Comparison of ENCODE assay signal across 8 cellular contexts in genomic region chr6:34695729-34696188, GRCh38. TPM values are rescaled to one million over a fixed set of nuclear protein-coding genes. Genes with fewer than 3 reads are reported as not detected.
DNase-seq lines count a peak whose midpoint lies in the region; FAIRE-seq and TF ChIP-seq lines count a peak whose summit lies in the region.

No MANE protein-coding gene starts in this region.

- H3K9me1 ChIP-seq in endothelial cell of umbilical vein (replicated peaks; ENCODE audit: control insufficient read depth, extremely low read depth, insufficient read depth, low read length): no peaks in the 10 kb centered on the region

- H3K4me3 ChIP-seq in OCI-LY3 (ENCODE audit: low read length) (peak overlapping the region; percentile 98), endothelial cell of umbilical vein (replicated peaks in 1 of 3; ENCODE audit: insufficient read depth in 1 of 3, low read depth in 1 of 3, low read length in 3 of 3) (peak overlapping the region; percentile 81 to 92 (median 83))

- CTCF ChIA-PET in Calu3 (lab: Charles Lee) (interaction anchor here (0.6 to 2.0 kb wide), 13 partner anchors 14 to 819 kb away, joined by 3 to 12 read pairs (median 5); partner anchors contain the start of genes BLTP3A and SNRPC), endothelial cell of umbilical vein (lab: Charles Lee) (interaction anchor here (0.8 to 1.6 kb wide), 8 partner anchors 10 to 281 kb away, joined by 3 to 6 read pairs (median 4); partner anchors contain the start of genes BLTP3A and SNRPC)

- peak overlapping the region; percentile 95 for H3K9ac ChIP-seq in OCI-LY3 (ENCODE audit: low read length)
- H3K9ac ChIP-seq in endothelial cell of umbilical vein (replicated peaks; ENCODE audit: extremely low read depth, insufficient read depth, low read length): peak overlapping the region; percentile 90

- no TSS peak for BruUV-seq in Calu3 (replicated peaks; lab: Mats Ljungman, UMichigan)
- BruUV-seq in endothelial cell of umbilical vein (replicated peaks; lab: Mats Ljungman, UMichigan): no TSS peak

- TF ChIP-seq CTCF in Calu3 (IDR thresholded peaks at IDR 0.05; ENCODE audit: unreplicated experiment) (no peak), OCI-LY3 (IDR thresholded peaks at IDR 0.05; ENCODE audit: low read depth, low read length) (no peak), endothelial cell of umbilical vein (IDR thresholded peaks at IDR 0.05; ENCODE audit: extremely low read depth in 1 of 2, insufficient read depth in 1 of 2, low read depth in 1 of 2, low read length in 2 of 2) (no peak), osteocyte (IDR thresholded peaks at IDR 0.05) (no peak)

- no peak overlapping the region for H2AFZ ChIP-seq in OCI-LY3 (ENCODE audit: low read depth, low read length)
- H2AFZ ChIP-seq in endothelial cell of umbilical vein (ENCODE audit: low read depth, low read length): peak overlapping the region; percentile 96

- H3K27me3 ChIP-seq in OCI-LY3 (ENCODE audit: low read depth, low read length) (no peaks in the 10 kb centered on the region), endothelial cell of umbilical vein (ENCODE audit: control insufficient read depth in 2 of 2, insufficient read depth in 2 of 2, low read length in 2 of 2) (no peaks in the 10 kb centered on the region)

- DNase-seq in Calu3 (no peak), endothelial cell of umbilical vein (ENCODE audit: low read depth, low spot score) (peak; percentile 17), osteocyte (ENCODE audit: extremely low spot score, unreplicated experiment) (no peak), COLO668 (lab: John Stamatoyannopoulos, UW; ENCODE audit: unreplicated experiment) (no peak), NCI-H187 treated with DMSO at 0.1 percent for 48 hours (lab: John Stamatoyannopoulos, UW) (no peak)
- no peak for DNase-seq in activated effector memory CD4-positive, alpha-beta T cell treated with anti-CD3 and anti-CD28 coated beads, Interleukin-2, amount 50 U/mL, for 16 hours
- DNase-seq in activated CD4-positive, alpha-beta T cell treated with anti-CD3 and anti-CD28 coated beads, Interleukin-2, amount 50 U/mL, for 1 hour: no peak

- peaks cover 29% of the 10 kb centered on the region for H3K4me1 Mint-ChIP-seq in Calu3 (ENCODE audit: low read depth, unreplicated experiment)
- H3K4me1 Mint-ChIP-seq in osteocyte (ENCODE audit: unreplicated experiment): peaks cover 30% of the 10 kb centered on the region

- peaks cover 4% of the 10 kb centered on the region for H3K36me3 ChIP-seq in OCI-LY3 (replicated peaks; ENCODE audit: low read depth, low read length)
- no peaks in the 10 kb centered on the region for H3K36me3 ChIP-seq in endothelial cell of umbilical vein (ENCODE audit: control insufficient read depth in 2 of 2, extremely low read depth in 1 of 2, insufficient read depth in 2 of 2, low read length in 2 of 2)

- H3K27me3 Mint-ChIP-seq in Calu3 (ENCODE audit: unreplicated experiment) (no peaks in the 10 kb centered on the region), osteocyte (ENCODE audit: unreplicated experiment) (no peaks in the 10 kb centered on the region)

- no peak for FAIRE-seq in endothelial cell of umbilical vein (lab: Jason Lieb, UNC)

- H3K79me2 ChIP-seq in OCI-LY3 (ENCODE audit: low read length) (peaks cover 58% of the 10 kb centered on the region), endothelial cell of umbilical vein (ENCODE audit: control insufficient read depth, insufficient read depth, low read length) (peaks cover 55% of the 10 kb centered on the region)

- dilution Hi-C loops in endothelial cell of umbilical vein (cut with MboI; ENCODE audit: extremely low pct_ligation_motif_present, low sequenced_read_pairs): no loop called here

- H3K9me3 Mint-ChIP-seq in Calu3 (ENCODE audit: low read depth, unreplicated experiment) (no peaks in the 10 kb centered on the region), osteocyte (ENCODE audit: unreplicated experiment) (no peaks in the 10 kb centered on the region)

- intact Hi-C loops in Calu3 (cut with micrococcal nuclease; ENCODE audit: unreplicated experiment) (loop anchor here (5.0 kb wide), 1 partner anchor 52 kb away; no protein-coding TSS in a partner anchor), endothelial cell of umbilical vein (cut with micrococcal nuclease) (loop anchor here (1.0 to 5.0 kb wide), 2 partner anchors 38 to 62 kb away; partner anchors contain the start of gene SNRPC)

- H3K27ac Mint-ChIP-seq in Calu3 (ENCODE audit: unreplicated experiment): peak overlapping the region; percentile 71
- peak overlapping the region; percentile 81 for H3K27ac Mint-ChIP-seq in osteocyte (ENCODE audit: unreplicated experiment)

- H3K4me3 Mint-ChIP-seq in Calu3 (ENCODE audit: low read depth, unreplicated experiment) (peak overlapping the region; percentile 92), osteocyte (ENCODE audit: unreplicated experiment) (peak overlapping the region; percentile 97)

- H4K20me1 ChIP-seq in OCI-LY3 (ENCODE audit: insufficient read depth, low read length): peaks cover 31% of the 10 kb centered on the region
- peaks cover 6% of the 10 kb centered on the region for H4K20me1 ChIP-seq in endothelial cell of umbilical vein (replicated peaks; ENCODE audit: control insufficient read depth, extremely low read depth, insufficient read depth, low read length)

- H3K4me1 ChIP-seq in OCI-LY3 (ENCODE audit: low read length) (peaks cover 33% of the 10 kb centered on the region), endothelial cell of umbilical vein (ENCODE audit: control insufficient read depth, extremely low read depth, insufficient read depth, low read length) (peaks cover 14% of the 10 kb centered on the region)

- H3K9me3 ChIP-seq in OCI-LY3 (ENCODE audit: insufficient read depth, low read length) (no peaks in the 10 kb centered on the region), endothelial cell of umbilical vein (replicated peaks; ENCODE audit: control insufficient read depth, insufficient read depth, low read length) (no peaks in the 10 kb centered on the region)

- H3K27ac ChIP-seq in OCI-LY3 (ENCODE audit: low read length) (peak overlapping the region; percentile 62), endothelial cell of umbilical vein (ENCODE audit: insufficient read depth, low read depth, low read length) (peak overlapping the region; percentile 77)

- TF ChIP-seq POLR2A in endothelial cell of umbilical vein (IDR thresholded peaks at IDR 0.05; ENCODE audit: low read depth, low read length): no peak

- peak overlapping the region; percentile 90 for H3K4me2 ChIP-seq in OCI-LY3 (ENCODE audit: low read length)
- peak overlapping the region; percentile 90 for H3K4me2 ChIP-seq in endothelial cell of umbilical vein (ENCODE audit: insufficient read depth, low read length)

- peaks cover 39% of the 10 kb centered on the region for H3K36me3 Mint-ChIP-seq in Calu3 (ENCODE audit: insufficient read depth, unreplicated experiment)
- no peaks in the 10 kb centered on the region for H3K36me3 Mint-ChIP-seq in osteocyte (ENCODE audit: unreplicated experiment)

- POLR2A ChIA-PET in endothelial cell of umbilical vein (lab: Charles Lee): interaction anchor here (1.0 to 1.3 kb wide), 2 partner anchors 38 to 269 kb away, joined by 3 to 4 read pairs; no protein-coding TSS in a partner anchor

TF ChIP-seq in endothelial cell of umbilical vein, 7 proteins besides CTCF, POLR2A, EP300 and RAD21:
- TF ChIP-seq JUN (IDR thresholded peaks at IDR 0.05; ENCODE audit: borderline replicate concordance, insufficient read depth, insufficient read length, low read depth) (no peak), EZH2 (IDR thresholded peaks at IDR 0.05; ENCODE audit: borderline replicate concordance, low read depth, low read length, severe bottlenecking) (no peak), GATA2 (IDR thresholded peaks at IDR 0.05; ENCODE audit: insufficient read depth, insufficient read length, low read depth, low read length) (no peak), POLR2AphosphoS5 (IDR thresholded peaks at IDR 0.05; ENCODE audit: insufficient read depth, low read depth, low read length) (no peak), FOS (IDR thresholded peaks at IDR 0.05; ENCODE audit: borderline replicate concordance, insufficient read depth, low read length) (no peak), MAX (IDR thresholded peaks at IDR 0.05; ENCODE audit: insufficient read depth, insufficient read length) (no peak), MYC (IDR thresholded peaks at IDR 0.05; ENCODE audit: low read depth, low read length) (no peak)

RNA-seq across cellular contexts. Expression of gene ILRUN, which starts 0.8 kb away (rescaled TPM):
- total RNA-seq in Calu3 (2022): 137 and 145 TPM in 2 replicates
- total RNA-seq in endothelial cell of umbilical vein: 47.0 and 48.9 TPM in 2 replicates
- polyA plus RNA-seq in endothelial cell of umbilical vein: 27.7 and 30.5 TPM in 2 replicates
- 31.7 and 35.6 TPM in 2 replicates for polyA plus RNA-seq in endothelial cell of umbilical vein (2011; cell fraction: cytosol; rRNA removed)
- 21.1 and 24.0 TPM in 2 replicates for polyA plus RNA-seq in endothelial cell of umbilical vein (2011; cell fraction: nucleus; rRNA removed)
- polyA plus RNA-seq in endothelial cell of umbilical vein (2012): 33.9 and 43.8 TPM in 2 replicates
- 63.7 and 70.8 TPM in 2 replicates for polyA minus RNA-seq in endothelial cell of umbilical vein
- 56.3 TPM for polyA minus RNA-seq in endothelial cell of umbilical vein (2011; cell fraction: cytosol; rRNA and poly(A)+ RNA removed)
- 15.7 and 20.4 TPM in 2 replicates for polyA minus RNA-seq in endothelial cell of umbilical vein (2011; cell fraction: nucleus; rRNA and poly(A)+ RNA removed)
- 47.3 and 50.2 TPM in 2 replicates for total RNA-seq in osteocyte
